ENCODE assay signal across 12 cellular contexts in the genomic region with DNA sequence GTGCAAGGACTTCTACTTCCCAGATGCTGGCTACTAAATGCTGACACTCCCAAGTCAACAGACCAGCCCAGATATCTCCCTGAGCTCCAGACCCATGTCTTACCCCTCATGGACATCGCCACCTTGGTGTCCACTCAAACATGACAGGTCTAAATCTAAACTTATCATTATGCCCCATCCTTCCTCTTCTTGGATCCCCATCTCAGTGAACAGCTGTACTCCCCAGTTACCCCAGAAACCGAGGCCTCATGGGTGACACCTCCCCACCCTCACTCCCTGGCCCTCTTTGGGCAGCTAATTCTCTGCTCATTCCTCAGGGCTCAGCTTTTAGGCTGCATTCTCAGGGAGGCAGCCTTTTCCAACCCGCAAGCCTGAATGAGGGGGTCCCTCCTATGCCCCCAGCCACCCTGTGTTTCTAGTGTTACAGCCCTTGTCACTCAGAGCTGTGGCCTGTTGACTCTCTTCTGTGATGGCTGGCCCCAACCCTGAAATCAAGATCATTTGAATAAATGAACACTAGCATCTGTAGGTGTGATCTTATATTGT. TPM values are rescaled to one million over a fixed set of nuclear protein-coding genes. Genes with fewer than 3 reads are reported as not detected.
DNase-seq lines count a peak whose midpoint lies in the region; ATAC-seq and TF ChIP-seq lines count a peak whose summit lies in the region.
"Had no signal": no experiment of that assay in that cellular context is flagged by ENCODE, and none has a peak within 500 bp of the region (broad histone marks: within the 10 kb centered on the region; RNA-seq: fewer than 3 reads in every experiment).

No MANE protein-coding gene starts in this region.

- H3K4me3 Mint-ChIP-seq in T-cell: no peak overlapping the region

- H3K27me3 ChIP-seq in hepatocyte (no peaks in the 10 kb centered on the region), subcutaneous abdominal adipose tissue (ENCODE audit: control insufficient read depth in 5 of 5, insufficient read depth in 4 of 5, low read length in 5 of 5) (no peaks in the 10 kb centered on the region), BE2C (no peaks in the 10 kb centered on the region)
- H3K27me3 ChIP-seq: colonic mucosa had no signal

- no peak overlapping the region for H2AFZ ChIP-seq in hepatocyte

- H3K4me3 ChIP-seq in hepatocyte: no peak overlapping the region
- no peak overlapping the region for H3K4me3 ChIP-seq in subcutaneous abdominal adipose tissue (ENCODE audit: low read depth in 1 of 5, low read length in 5 of 5)
- H3K4me3 ChIP-seq in BE2C (ENCODE audit: low read depth, low read length): no peak overlapping the region
- H3K4me3 ChIP-seq: colonic mucosa had no signal

- 98% methylated on average over 3 of the region's 3 CpGs for whole genome bisulfite sequencing in hepatocyte (ENCODE audit: low lambda C conversion rate, missing lambda C conversion rate)

- H3K27ac Mint-ChIP-seq in T-cell: peak overlapping the region; percentile 9 to 72

- H3K4me1 Mint-ChIP-seq in T-cell: peaks cover 42 to 56% (median 55%) of the 10 kb centered on the region in 3 donors

- no peaks in the 10 kb centered on the region for H3K9me3 Mint-ChIP-seq in T-cell

- H3K27ac ChIP-seq in hepatocyte (peak overlapping the region; percentile 54), subcutaneous abdominal adipose tissue (ENCODE audit: low read depth, low read length) (peak overlapping the region; percentile 33)
- H3K27ac ChIP-seq: colonic mucosa had no signal

- H4K20me1 ChIP-seq in hepatocyte (ENCODE audit: insufficient read depth, poor library complexity, severe bottlenecking): peaks cover 9% of the 10 kb centered on the region

- no peaks in the 10 kb centered on the region for H3K9me2 ChIP-seq in hepatocyte (replicated peaks; ENCODE audit: insufficient read depth)

- H3K9ac ChIP-seq in subcutaneous abdominal adipose tissue (ENCODE audit: low read length in 5 of 5): no peak overlapping the region

- no peak for ATAC-seq in T-cell (replicated peaks in 1 of 4)
- ATAC-seq in HG03342 (IDR thresholded peaks at IDR 0.05; ENCODE audit: unreplicated experiment): no peak
- no peak for ATAC-seq in GM18909 (IDR thresholded peaks at IDR 0.05; ENCODE audit: poor library complexity, unreplicated experiment)
- ATAC-seq: HepG2 had no signal

- H3K27me3 Mint-ChIP-seq in T-cell: no peaks in the 10 kb centered on the region

- peaks cover 81% of the 10 kb centered on the region for H3K79me2 ChIP-seq in hepatocyte

- peaks cover 9% of the 10 kb centered on the region for H3K36me3 Mint-ChIP-seq in T-cell

- H3K36me3 ChIP-seq in hepatocyte (replicated peaks; ENCODE audit: insufficient read depth, low read depth): no peaks in the 10 kb centered on the region
- no peaks in the 10 kb centered on the region for H3K36me3 ChIP-seq in subcutaneous abdominal adipose tissue (ENCODE audit: control insufficient read depth in 5 of 5, insufficient read depth in 5 of 5, low read length in 5 of 5)
- H3K36me3 ChIP-seq in BE2C: no peaks in the 10 kb centered on the region
- H3K36me3 ChIP-seq: colonic mucosa had no signal

- peaks cover 12% of the 10 kb centered on the region for H3K4me1 ChIP-seq in hepatocyte (ENCODE audit: insufficient read depth)
- H3K4me1 ChIP-seq in subcutaneous abdominal adipose tissue (ENCODE audit: control insufficient read depth in 5 of 5, insufficient read depth in 5 of 5, low read length in 5 of 5): peaks cover 1 to 58% (median 54%) of the 10 kb centered on the region in 5 donors
- H3K4me1 ChIP-seq in BE2C: no peaks in the 10 kb centered on the region
- H3K4me1 ChIP-seq: colonic mucosa had no signal

- peak; percentile 36 for DNase-seq in activated CD8-positive, alpha-beta memory T cell treated with anti-CD3 and anti-CD28 coated beads, Interleukin-2, amount 50 U/mL, for 48 hours
- no peak for DNase-seq in activated CD8-positive, alpha-beta memory T cell treated with anti-CD3 and anti-CD28 coated beads, Interleukin-2, amount 50 U/mL, for 4 hours
- DNase-seq in T-cell: peak in 1 of 34 experiments; percentile 15
- no peak for DNase-seq in hepatocyte (ENCODE audit: low spot score)
- DNase-seq in BE2C: no peak
- DNase-seq: activated T-cell treated with anti-CD3 and anti-CD28 coated beads for 4 hours, colonic mucosa, retina had no signal

- H3K9me3 ChIP-seq in hepatocyte (ENCODE audit: low read depth) (no peaks in the 10 kb centered on the region), subcutaneous abdominal adipose tissue (ENCODE audit: control insufficient read depth in 5 of 5, low read length in 5 of 5) (no peaks in the 10 kb centered on the region), BE2C (no peaks in the 10 kb centered on the region)
- H3K9me3 ChIP-seq: colonic mucosa had no signal

- no peak for TF ChIP-seq CTCF in hepatocyte (IDR thresholded peaks at IDR 0.05; ENCODE audit: poor library complexity)
- no peak for TF ChIP-seq CTCF in BE2C (IDR thresholded peaks at IDR 0.05; ENCODE audit: low read depth, low read length)

- no peak overlapping the region for H3K4me2 ChIP-seq in hepatocyte

- POLR2A ChIA-PET in T-cell (lab: Charles Lee): interaction anchor here in 1 of 2 donors (0.6 kb wide), 1 partner anchor 1211 kb away, joined by 3 read pairs; no protein-coding TSS in a partner anchor

- CTCF ChIA-PET in T-cell (lab: Charles Lee): no interaction called here

RNA-seq across cellular contexts. Expression of a gene that starts 5.4 kb away (rescaled TPM):
- total RNA-seq in T-cell (10 to 100 TPM; 11.7 to 46.8 (median 16.8) TPM), hepatocyte (26.4 and 27.3 TPM in 2 replicates)
- 30.9 and 34.7 TPM in 2 replicates for polyA plus RNA-seq in hepatocyte
- 2.4 TPM for polyA plus RNA-seq in BE2C (2012; ENCODE audit: insufficient read depth, insufficient read length, low read depth)

RNA-seq across cellular contexts. Expression of a gene that starts 53.8 kb away (rescaled TPM):
- total RNA-seq in T-cell (not detected), hepatocyte (0.07 and 0.20 TPM in 2 replicates)
- 0.54 TPM in 1 of 2 replicates, not detected in the other for polyA plus RNA-seq in hepatocyte
- not detected for polyA plus RNA-seq in BE2C (2012; ENCODE audit: insufficient read depth, insufficient read length, low read depth)
- total RNA-seq: HepG2 had no signal
- polyA plus RNA-seq: HepG2 had no signal
